ENCODE assay signal across 36 cellular contexts in the genomic region with DNA sequence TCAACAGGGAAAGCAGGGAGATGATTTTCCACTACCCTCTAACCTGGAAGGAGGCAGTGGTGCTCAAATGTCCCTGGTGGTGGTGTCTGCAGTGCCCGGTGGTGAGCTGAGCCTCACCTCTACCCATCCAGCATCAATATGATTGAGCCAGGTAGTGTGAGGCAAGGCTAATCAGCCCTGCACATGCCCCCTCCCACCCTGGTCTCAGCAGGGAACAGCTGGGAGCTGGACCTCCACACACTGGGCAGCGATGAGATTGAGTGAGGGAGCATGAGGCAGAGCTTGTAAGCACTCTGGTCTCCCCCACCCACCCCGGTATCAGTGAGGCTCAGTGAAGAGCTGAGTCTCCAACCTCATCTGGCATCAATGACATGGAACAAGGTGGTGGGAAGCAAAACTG.
"Had no signal": no experiment of that assay in that cellular context is flagged by ENCODE, and none has a peak within 500 bp of the region (broad histone marks: within the 10 kb centered on the region; RNA-seq: fewer than 3 reads in every experiment).

No MANE protein-coding gene starts in this region.

- H3K27ac Mint-ChIP-seq: activated CD4-positive, alpha-beta memory T cell treated with anti-CD3 and anti-CD28 coated beads, Interleukin-2, amount 10 ng/mL, durations not matched to agents 7 days and 5 days; activated CD4-positive, alpha-beta T cell treated with anti-CD3 and anti-CD28 coated beads for 36 hours; activated CD4-positive, alpha-beta T cell treated with anti-CD3 and anti-CD28 coated beads, Interleukin-2, amount 10 ng/mL, durations not matched to agents 7 days and 5 days; activated CD8-positive, alpha-beta memory T cell treated with anti-CD3 and anti-CD28 coated beads, Interleukin-2, amount 10 ng/mL, durations not matched to agents 7 days and 5 days; activated CD8-positive, alpha-beta T cell treated with anti-CD3 and anti-CD28 coated beads, Interleukin-2, amount 10 ng/mL, durations not matched to agents 7 days and 5 days; activated naive CD4-positive, alpha-beta T cell treated with anti-CD3 and anti-CD28 coated beads, Interleukin-2, amount 10 ng/mL, durations not matched to agents 7 days and 5 days; activated naive CD4-positive, alpha-beta T cell treated with anti-CD3 and anti-CD28 coated beads, Interleukin-2, amount 50 U/mL, for 24 hours; activated naive CD8-positive, alpha-beta T cell; activated naive CD8-positive, alpha-beta T cell treated with anti-CD3 and anti-CD28 coated beads, Interleukin-2, amount 10 ng/mL, durations not matched to agents 7 days and 5 days; activated naive CD8-positive, alpha-beta T cell treated with anti-CD3 and anti-CD28 coated beads, Interleukin-2, amount 50 U/mL, for 24 hours; activated T-cell treated with anti-CD3 and anti-CD28 coated beads, Interleukin-2, amount 50 U/mL, for 24 hours; activated T-helper 2 cell treated with anti-CD3 and anti-CD28 coated beads, Interferon-gamma antibody, Interleukin-2, Interleukin-4, amounts not matched to agents 10 μg/mL and 5 μg/mL and 100 μg/mL, durations not matched to agents 14 hours and 24 hours and 36 hours; brain; T-helper 1 cell treated with Interleukin-12 subunit alpha and Interleukin-12 subunit beta and Interleukin-4 antibody, amounts not matched to agents 30 μg/mL and 1 μg/mL, for 36 hours; T-helper 2 cell treated with Interferon-gamma antibody and Interleukin-4, amounts not matched to agents 5 μg/mL and 100 μg/mL, for 36 hours had no signal

- FAIRE-seq: TTC549 had no signal

- H3K27me3 ChIP-seq: ascending aorta, cardiac muscle cell had no signal

- H3K9me3 ChIP-seq: ascending aorta had no signal

- DNase-seq: activated CD4-positive, alpha-beta memory T cell treated with anti-CD3 and anti-CD28 coated beads, Interleukin-2, amount 10 ng/mL, durations not matched to agents 7 days and 5 days; activated CD4-positive, alpha-beta T cell treated with anti-CD3 and anti-CD28 coated beads for 1 hour; activated CD4-positive, alpha-beta T cell treated with anti-CD3 and anti-CD28 coated beads for 36 hours; activated CD4-positive, alpha-beta T cell treated with anti-CD3 and anti-CD28 coated beads for 48 hours; activated CD4-positive, alpha-beta T cell treated with anti-CD3 and anti-CD28 coated beads, Interleukin-2, amount 10 ng/mL, durations not matched to agents 7 days and 5 days; activated CD4-positive, alpha-beta T cell treated with anti-CD3 and anti-CD28 coated beads, Interleukin-2, amount 50 U/mL, for 48 hours; activated CD4-positive, CD25-positive, alpha-beta regulatory T cell; activated CD8-positive, alpha-beta memory T cell treated with anti-CD3 and anti-CD28 coated beads for 24 hours; activated CD8-positive, alpha-beta memory T cell treated with anti-CD3 and anti-CD28 coated beads, Interleukin-2, amount 10 ng/mL, durations not matched to agents 7 days and 5 days; activated CD8-positive, alpha-beta memory T cell treated with anti-CD3 and anti-CD28 coated beads, Interleukin-2, amount 50 U/mL, for 48 hours; activated CD8-positive, alpha-beta T cell treated with anti-CD3 and anti-CD28 coated beads, Interleukin-2, amount 10 ng/mL, durations not matched to agents 7 days and 5 days; activated effector memory CD4-positive, alpha-beta T cell treated with Interleukin-2 at 50 U/mL for 16 hours; activated gamma-delta T cell; activated naive CD4-positive, alpha-beta T cell treated with anti-CD3 and anti-CD28 coated beads, Interleukin-2, amount 10 ng/mL, durations not matched to agents 7 days and 5 days; activated naive CD4-positive, alpha-beta T cell treated with Interleukin-2 at 50 U/mL for 16 hours; activated naive CD8-positive, alpha-beta T cell treated with anti-CD3 and anti-CD28 coated beads, Interleukin-2, amount 10 ng/mL, durations not matched to agents 7 days and 5 days; activated naive CD8-positive, alpha-beta T cell treated with anti-CD3 and anti-CD28 coated beads, Interleukin-2, amount 50 U/mL, for 24 hours; activated T-cell treated with anti-CD3 and anti-CD28 coated beads, Interleukin-2, amount 50 U/mL, for 24 hours; activated T-cell treated with anti-CD3 and anti-CD28 coated beads, Interleukin-2, amount 50 U/mL, for 48 hours; amygdala; anterior cingulate cortex; central memory CD4-positive, alpha-beta T cell; T-helper 1 cell; T-helper 2 cell; T-helper 9 cell had no signal

- H3K36me3 ChIP-seq: ascending aorta, cardiac muscle cell had no signal

- ATAC-seq: activated CD4-positive, alpha-beta T cell treated with anti-CD3 and anti-CD28 coated beads for 36 hours; activated CD4-positive, CD25-positive, alpha-beta regulatory T cell treated with anti-CD3 and anti-CD28 coated beads, Interleukin-2, amount 50 U/mL, for 24 hours; activated CD8-positive, alpha-beta memory T cell treated with anti-CD3 and anti-CD28 coated beads, Interleukin-2, amount 10 ng/mL, durations not matched to agents 7 days and 5 days; activated CD8-positive, alpha-beta T cell treated with anti-CD3 and anti-CD28 coated beads, Interleukin-2, amount 10 ng/mL, durations not matched to agents 7 days and 5 days; activated naive CD8-positive, alpha-beta T cell treated with anti-CD3 and anti-CD28 coated beads, Interleukin-2, amount 50 U/mL, for 24 hours had no signal

- H3K4me1 Mint-ChIP-seq: activated CD4-positive, alpha-beta memory T cell treated with anti-CD3 and anti-CD28 coated beads, Interleukin-2, amount 10 ng/mL, durations not matched to agents 7 days and 5 days; activated CD4-positive, alpha-beta T cell treated with anti-CD3 and anti-CD28 coated beads for 36 hours; activated CD4-positive, alpha-beta T cell treated with anti-CD3 and anti-CD28 coated beads, Interleukin-2, amount 10 ng/mL, durations not matched to agents 7 days and 5 days; activated CD8-positive, alpha-beta memory T cell treated with anti-CD3 and anti-CD28 coated beads, Interleukin-2, amount 10 ng/mL, durations not matched to agents 7 days and 5 days; activated naive CD4-positive, alpha-beta T cell treated with anti-CD3 and anti-CD28 coated beads, Interleukin-2, amount 10 ng/mL, durations not matched to agents 7 days and 5 days; activated naive CD4-positive, alpha-beta T cell treated with anti-CD3 and anti-CD28 coated beads, Interleukin-2, amount 50 U/mL, for 24 hours; activated naive CD8-positive, alpha-beta T cell treated with anti-CD3 and anti-CD28 coated beads, Interleukin-2, amount 10 ng/mL, durations not matched to agents 7 days and 5 days; activated naive CD8-positive, alpha-beta T cell treated with anti-CD3 and anti-CD28 coated beads, Interleukin-2, amount 50 U/mL, for 24 hours; brain had no signal

- H3K36me3 Mint-ChIP-seq: activated CD8-positive, alpha-beta memory T cell treated with anti-CD3 and anti-CD28 coated beads, Interleukin-2, amount 10 ng/mL, durations not matched to agents 7 days and 5 days; activated naive CD4-positive, alpha-beta T cell treated with anti-CD3 and anti-CD28 coated beads, Interleukin-2, amount 10 ng/mL, durations not matched to agents 7 days and 5 days; activated naive CD4-positive, alpha-beta T cell treated with anti-CD3 and anti-CD28 coated beads, Interleukin-2, amount 50 U/mL, for 24 hours; activated naive CD8-positive, alpha-beta T cell; activated naive CD8-positive, alpha-beta T cell treated with anti-CD3 and anti-CD28 coated beads, Interleukin-2, amount 10 ng/mL, durations not matched to agents 7 days and 5 days; brain had no signal

- H3K4me1 ChIP-seq: ascending aorta had no signal

- H3K9me3 Mint-ChIP-seq: activated CD4-positive, alpha-beta T cell treated with anti-CD3 and anti-CD28 coated beads, Interleukin-2, amount 10 ng/mL, durations not matched to agents 7 days and 5 days; activated naive CD4-positive, alpha-beta T cell treated with anti-CD3 and anti-CD28 coated beads, Interleukin-2, amount 10 ng/mL, durations not matched to agents 7 days and 5 days; activated naive CD4-positive, alpha-beta T cell treated with anti-CD3 and anti-CD28 coated beads, Interleukin-2, amount 50 U/mL, for 24 hours; activated naive CD8-positive, alpha-beta T cell treated with anti-CD3 and anti-CD28 coated beads, Interleukin-2, amount 50 U/mL, for 24 hours; activated T-cell treated with anti-CD3 and anti-CD28 coated beads, Interleukin-2, amount 50 U/mL, for 24 hours; activated T-helper 2 cell treated with anti-CD3 and anti-CD28 coated beads, Interferon-gamma antibody, Interleukin-2, Interleukin-4, amounts not matched to agents 10 μg/mL and 5 μg/mL and 100 μg/mL, durations not matched to agents 14 hours and 24 hours and 36 hours; T-helper 1 cell treated with Interleukin-12 subunit alpha and Interleukin-12 subunit beta and Interleukin-4 antibody, amounts not matched to agents 30 μg/mL and 1 μg/mL, for 36 hours; T-helper 2 cell treated with Interferon-gamma antibody and Interleukin-4, amounts not matched to agents 5 μg/mL and 100 μg/mL, for 36 hours had no signal

- H3K4me3 ChIP-seq: ascending aorta, cardiac muscle cell had no signal

- H3K4me3 Mint-ChIP-seq: activated CD4-positive, alpha-beta memory T cell treated with anti-CD3 and anti-CD28 coated beads, Interleukin-2, amount 10 ng/mL, durations not matched to agents 7 days and 5 days; activated CD4-positive, alpha-beta T cell treated with anti-CD3 and anti-CD28 coated beads for 36 hours; activated CD4-positive, alpha-beta T cell treated with anti-CD3 and anti-CD28 coated beads, Interleukin-2, amount 10 ng/mL, durations not matched to agents 7 days and 5 days; activated CD8-positive, alpha-beta memory T cell treated with anti-CD3 and anti-CD28 coated beads, Interleukin-2, amount 10 ng/mL, durations not matched to agents 7 days and 5 days; activated CD8-positive, alpha-beta T cell treated with anti-CD3 and anti-CD28 coated beads, Interleukin-2, amount 10 ng/mL, durations not matched to agents 7 days and 5 days; activated naive CD4-positive, alpha-beta T cell treated with anti-CD3 and anti-CD28 coated beads, Interleukin-2, amount 10 ng/mL, durations not matched to agents 7 days and 5 days; activated naive CD4-positive, alpha-beta T cell treated with anti-CD3 and anti-CD28 coated beads, Interleukin-2, amount 50 U/mL, for 24 hours; activated naive CD8-positive, alpha-beta T cell; activated naive CD8-positive, alpha-beta T cell treated with anti-CD3 and anti-CD28 coated beads, Interleukin-2, amount 10 ng/mL, durations not matched to agents 7 days and 5 days; activated naive CD8-positive, alpha-beta T cell treated with anti-CD3 and anti-CD28 coated beads, Interleukin-2, amount 50 U/mL, for 24 hours; activated T-cell treated with anti-CD3 and anti-CD28 coated beads, Interleukin-2, amount 50 U/mL, for 24 hours; brain; T-helper 1 cell treated with Interleukin-12 subunit alpha and Interleukin-12 subunit beta and Interleukin-4 antibody, amounts not matched to agents 30 μg/mL and 1 μg/mL, for 36 hours; T-helper 2 cell treated with Interferon-gamma antibody and Interleukin-4, amounts not matched to agents 5 μg/mL and 100 μg/mL, for 36 hours had no signal

- H3K27ac ChIP-seq: ascending aorta, cardiac muscle cell, VCaP had no signal
